17 cellular contexts compared by ENCODE assay signal in the genomic region with DNA sequence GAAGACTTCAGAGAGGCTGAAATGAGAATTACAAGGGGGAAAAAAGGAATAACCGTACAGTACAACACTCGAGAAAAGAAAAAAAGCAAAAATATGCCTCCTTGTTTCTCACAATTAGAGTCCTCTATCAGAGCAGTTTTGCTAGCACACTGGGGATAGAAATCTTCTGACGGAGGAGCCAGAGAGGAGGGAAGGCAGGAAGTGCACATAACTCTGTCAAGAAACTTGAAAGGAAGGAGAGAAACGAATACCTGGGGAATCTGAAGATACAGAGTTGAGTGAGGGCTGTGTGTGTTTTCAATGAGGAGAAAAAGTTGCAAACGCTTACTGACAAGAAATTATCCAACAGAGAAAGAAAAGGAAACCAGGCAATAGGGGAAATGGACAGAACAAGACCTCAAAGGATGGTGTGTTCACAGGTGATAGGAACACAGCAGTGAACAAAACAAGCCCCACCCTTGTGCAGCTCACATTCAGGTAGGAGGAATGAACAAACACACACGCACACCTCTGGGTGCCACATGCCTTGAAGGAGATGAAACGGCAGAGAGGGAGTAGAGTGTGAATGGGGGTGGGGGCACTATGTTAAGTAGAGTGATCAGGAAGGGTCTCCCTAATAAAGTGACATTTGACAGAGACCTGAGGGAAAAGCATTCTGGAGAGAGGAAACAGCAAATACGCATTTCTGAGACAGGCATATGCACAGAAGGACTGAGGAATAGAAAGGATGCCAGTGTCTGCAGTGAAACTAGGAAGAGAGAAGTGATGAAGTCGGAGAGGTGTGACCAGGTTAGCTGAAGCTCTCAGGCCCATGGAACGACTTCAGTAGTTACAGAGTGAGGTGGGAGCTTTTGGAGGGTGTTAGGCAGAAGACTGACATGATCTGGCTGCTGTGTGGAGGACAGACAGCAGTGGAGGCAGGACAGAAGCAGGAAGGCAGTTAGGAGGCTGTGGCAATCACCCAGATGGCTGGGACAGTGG. TPM values are rescaled to one million over a fixed set of nuclear protein-coding genes. Genes with fewer than 3 reads are reported as not detected.
A peak's percentile ranks its signal among the peaks of the same experiment; 100 is the strongest.
DNase-seq lines count a peak whose midpoint lies in the region; ATAC-seq, FAIRE-seq and TF ChIP-seq lines count a peak whose summit lies in the region.
"Had no signal": no experiment of that assay in that cellular context is flagged by ENCODE, and none has a peak within 500 bp of the region (broad histone marks: within the 10 kb centered on the region; RNA-seq: fewer than 3 reads in every experiment).

No MANE protein-coding gene starts in this region.

- no peak for TF ChIP-seq RAD21 in K562 (CRISPR knock-in tag; conservative IDR thresholded peaks at IDR 0.05 in 1 of 2, IDR thresholded peaks at IDR 0.05 in 1 of 2)

- peak overlapping the region; percentile 22; the same call in 1 of the 2 replicates for H3K4me2 ChIP-seq in OCI-LY1 (ENCODE audit: low read length)
- no peak overlapping the region for H3K4me2 ChIP-seq in K562 (ENCODE audit: insufficient read depth, low read length)

- H4K20me1 ChIP-seq in OCI-LY1 (ENCODE audit: insufficient read depth, low read length) (no peaks in the 10 kb centered on the region), K562 (replicated peaks; ENCODE audit: control insufficient read depth, insufficient read depth, low read length) (no peaks in the 10 kb centered on the region)

- H3K27ac Mint-ChIP-seq in activated T-cell treated with anti-CD3 and anti-CD28 coated beads, Interleukin-2, amount 50 U/mL, for 24 hours = peak overlapping the region; percentile 58
- H3K27ac Mint-ChIP-seq in stimulated activated memory B cell treated with anti-CD40 and anti-IgM and Interleukin-4, amounts not matched to agents 10 μg/mL and 1 μg/mL and 100 μg/mL, for 72 hours = peak overlapping the region; percentile 20

- TF ChIP-seq POLR2A in K562 (conservative IDR thresholded peaks at IDR 0.05) = no peak

- intact Hi-C loops in K562 (cut with micrococcal nuclease) = no loop called here

- H3K27me3 ChIP-seq in OCI-LY1 (ENCODE audit: insufficient read depth, low read length) = no peaks in the 10 kb centered on the region
- H3K27me3 ChIP-seq in K562 (ENCODE audit: control insufficient read depth in 2 of 2, insufficient read depth in 2 of 2, low read length in 2 of 2) = no peaks in the 10 kb centered on the region
- H3K27me3 ChIP-seq: vagina had no signal

- H3K36me3 ChIP-seq in OCI-LY1 (ENCODE audit: insufficient read depth, low read length) (peaks cover 13% of the 10 kb centered on the region; the same call in 1 of the 2 replicates), K562 (ENCODE audit: control insufficient read depth, insufficient read depth, low read length) (peaks cover 3% of the 10 kb centered on the region)

- H3K4me3 ChIP-seq in OCI-LY1 (ENCODE audit: low read depth, low read length, poor library complexity, severe bottlenecking) (no peak overlapping the region), K562 (no peak overlapping the region)
- H3K4me3 ChIP-seq: vagina had no signal

- no peak overlapping the region for H3K4me3 Mint-ChIP-seq in activated T-cell treated with anti-CD3 and anti-CD28 coated beads, Interleukin-2, amount 50 U/mL, for 24 hours
- H3K4me3 Mint-ChIP-seq in stimulated activated memory B cell treated with anti-CD40 and anti-IgM and Interleukin-4, amounts not matched to agents 10 μg/mL and 1 μg/mL and 100 μg/mL, for 72 hours = no peak overlapping the region

- no TSS peak for BruUV-seq in K562 (replicated peaks; lab: Mats Ljungman, UMichigan)

- H3K9ac ChIP-seq in OCI-LY1 (ENCODE audit: low read length) = peak overlapping the region; percentile 17; the same call in 1 of the 2 replicates
- no peak overlapping the region for H3K9ac ChIP-seq in K562 (ENCODE audit: insufficient read depth in 1 of 2, low read depth in 2 of 2, low read length in 2 of 2)

- peaks cover 36% of the 10 kb centered on the region for H3K4me1 Mint-ChIP-seq in activated T-cell treated with anti-CD3 and anti-CD28 coated beads, Interleukin-2, amount 50 U/mL, for 24 hours (ENCODE audit: low read depth)
- peaks cover 40% of the 10 kb centered on the region for H3K4me1 Mint-ChIP-seq in stimulated activated memory B cell treated with anti-CD40 and anti-IgM and Interleukin-4, amounts not matched to agents 10 μg/mL and 1 μg/mL and 100 μg/mL, for 72 hours

- no peaks in the 10 kb centered on the region for H3K27me3 Mint-ChIP-seq in activated T-cell treated with anti-CD3 and anti-CD28 coated beads, Interleukin-2, amount 50 U/mL, for 24 hours
- H3K27me3 Mint-ChIP-seq in stimulated activated memory B cell treated with anti-CD40 and anti-IgM and Interleukin-4, amounts not matched to agents 10 μg/mL and 1 μg/mL and 100 μg/mL, for 72 hours = no peaks in the 10 kb centered on the region

- FAIRE-seq in K562 (lab: Jason Lieb, UNC) = no peak

- H3K9me3 Mint-ChIP-seq in activated T-cell treated with anti-CD3 and anti-CD28 coated beads, Interleukin-2, amount 50 U/mL, for 24 hours = no peaks in the 10 kb centered on the region
- H3K9me3 Mint-ChIP-seq in stimulated activated memory B cell treated with anti-CD40 and anti-IgM and Interleukin-4, amounts not matched to agents 10 μg/mL and 1 μg/mL and 100 μg/mL, for 72 hours = no peaks in the 10 kb centered on the region

- no peaks in the 10 kb centered on the region for H3K9me2 ChIP-seq in OCI-LY1 (ENCODE audit: low read depth, low read length)

- in situ Hi-C loops in K562 (cut with MboI) = loop anchor here (10.0 kb wide), 1 partner anchor 200 kb away; no protein-coding TSS in a partner anchor

- POLR2A ChIA-PET in K562 (lab: Yijun Ruan, JAX) = interaction anchor here (0.6 to 2.2 kb wide), 9 partner anchors 9 to 1819 kb away, joined by 3 to 13 read pairs (median 4); no protein-coding TSS in a partner anchor

- no peaks in the 10 kb centered on the region for H3F3A ChIP-seq in OCI-LY1 (ENCODE audit: insufficient read depth, low read length)

- no peak for TF ChIP-seq CTCF in OCI-LY1 (IDR thresholded peaks at IDR 0.05; ENCODE audit: low read length)
- TF ChIP-seq CTCF in K562 (IDR thresholded peaks at IDR 0.05 in 2 of 3, conservative IDR thresholded peaks at IDR 0.05 in 1 of 3; ENCODE audit: insufficient read depth in 2 of 3, low read depth in 1 of 3, low read length in 3 of 3) = no peak

- CTCF ChIA-PET in K562 (lab: Yijun Ruan, JAX; ENCODE audit: low intra/inter-chr PET ratio) = interaction anchor here (0.6 kb wide), 1 partner anchor 93 kb away, joined by 5 read pairs; no protein-coding TSS in a partner anchor

- peak; percentile 20; the same call in 2 of the 3 replicates for ATAC-seq in K562
- ATAC-seq in stimulated activated memory B cell treated with anti-CD40 and anti-IgM and Interleukin-4, amounts not matched to agents 10 μg/mL and 1 μg/mL and 100 μg/mL, for 72 hours = peak; percentile 71
- ATAC-seq in HG02840 (IDR thresholded peaks at IDR 0.05; ENCODE audit: low FRiP score, unreplicated experiment) = no peak
- ATAC-seq in GM21528 (IDR thresholded peaks at IDR 0.05; ENCODE audit: low FRiP score, unreplicated experiment) = no peak
- ATAC-seq in GM18873 (IDR thresholded peaks at IDR 0.05; ENCODE audit: low FRiP score, unreplicated experiment) = no peak

- H3K9me1 ChIP-seq in K562 (ENCODE audit: control insufficient read depth, insufficient read depth, low read length) = no peaks in the 10 kb centered on the region

- no peak for DNase-seq in activated T-cell treated with anti-CD3 and anti-CD28 coated beads, Interleukin-2, amount 50 U/mL, for 24 hours
- DNase-seq in activated T-cell treated with anti-CD3 and anti-CD28 coated beads for 4 hours (no peak), K562 (ENCODE audit: extremely low read depth in 1 of 4, low spot score in 3 of 4) (no peak)
- DNase-seq: activated CD4-positive, CD25-positive, alpha-beta regulatory T cell treated with anti-CD3 and anti-CD28 coated beads, Interleukin-2, amount 50 U/mL, for 72 hours; activated gamma-delta T cell treated with Interleukin-2 at 50 U/mL for 16 hours; foreskin melanocyte; mammary epithelial cell; NCI-H1436 treated with DMSO at 0.1 percent for 48 hours; NCI-H446 treated with DMSO at 0.1 percent for 48 hours; nucleus accumbens had no signal

- 48% methylated on average over 10 of the region's 10 CpGs for WGBS in K562 (ENCODE audit: insufficient coverage, low coverage, missing lambda C conversion rate)

- H3K79me2 ChIP-seq in OCI-LY1 (ENCODE audit: insufficient read depth, low read length) (no peaks in the 10 kb centered on the region), K562 (ENCODE audit: control insufficient read depth, insufficient read depth, low read length) (no peaks in the 10 kb centered on the region)

- H3K27ac ChIP-seq in OCI-LY1 (ENCODE audit: low read depth, low read length, poor library complexity, severe bottlenecking) (peak overlapping the region; percentile 25), K562 (ENCODE audit: extremely low read depth, low read depth, low read length) (no peak overlapping the region)
- H3K27ac ChIP-seq: HL-60, vagina had no signal

- peaks cover 36% of the 10 kb centered on the region for H3K36me3 Mint-ChIP-seq in activated T-cell treated with anti-CD3 and anti-CD28 coated beads, Interleukin-2, amount 50 U/mL, for 24 hours (ENCODE audit: low read depth)
- peaks cover 45% of the 10 kb centered on the region for H3K36me3 Mint-ChIP-seq in stimulated activated memory B cell treated with anti-CD40 and anti-IgM and Interleukin-4, amounts not matched to agents 10 μg/mL and 1 μg/mL and 100 μg/mL, for 72 hours

- H3K4me1 ChIP-seq in OCI-LY1 (ENCODE audit: insufficient read depth, low read length, severe bottlenecking) (peaks cover 30% of the 10 kb centered on the region), K562 (replicated peaks in 1 of 2; ENCODE audit: control insufficient read depth in 2 of 2, insufficient read depth in 2 of 2, low read length in 2 of 2) (peaks cover 0 to 9% of the 10 kb centered on the region in 2 experiments; a peak in 2 of 5 replicates)
- H3K4me1 ChIP-seq: vagina had no signal

- no peaks in the 10 kb centered on the region for H3K9me3 ChIP-seq in OCI-LY1 (ENCODE audit: low read length)
- H3K9me3 ChIP-seq in K562 (replicated peaks; ENCODE audit: control insufficient read depth, insufficient read depth, low read depth, low read length) = no peaks in the 10 kb centered on the region
- H3K9me3 ChIP-seq: vagina had no signal

- no peak overlapping the region for H2AFZ ChIP-seq in OCI-LY1 (ENCODE audit: low read length)
- H2AFZ ChIP-seq in K562 (ENCODE audit: low read depth, low read length) = no peak overlapping the region

- TF ChIP-seq EP300 in K562 (IDR thresholded peaks at IDR 0.05; ENCODE audit: low read length) = no peak

RNA-seq across cellular contexts. Expression of a gene that starts 46.7 kb away (rescaled TPM):
- 0.46 and 1.2 TPM in 2 replicates for total RNA-seq in K562 (2011; cell fraction: chromatin; rRNA removed; ENCODE audit: low replicate concordance)
- total RNA-seq in K562 (2011; cell fraction: nucleolus; rRNA removed) = 0.67 and 0.79 TPM in 2 replicates
- total RNA-seq in K562 (2011; cell fraction: nucleoplasm; rRNA removed) = 0.59 and 1.1 TPM in 2 replicates
- total RNA-seq in K562 (2014; rRNA removed) (0.04 and 0.82 TPM in 2 replicates), K562 (2014; rRNA removed; fragmentation: Illumina TruSeq; extraction: Trizol) (0.11 and 0.38 TPM in 2 replicates), K562 (2015; rRNA removed; fragmentation: Illumina TruSeq; extraction: Trizol) (0.11 and 0.19 TPM in 2 replicates), K562 (2021) (0.63 and 0.86 TPM in 2 replicates)
- polyA plus RNA-seq in K562 (2011; rRNA removed) (0.04 and 0.09 TPM in 2 replicates), K562 (2014; fragmentation: Illumina TruSeq; extraction: Trizol) (0.08 and 0.09 TPM in 2 replicates), K562 (2014; fragmentation: Nextera tagmentation; extraction: Ambion mirVana) (not detected), K562 (2014; rRNA removed) (0.12 and 0.52 TPM in 2 replicates)
- 0.04 and 0.31 TPM in 2 replicates for polyA plus RNA-seq in K562 (2011; cell fraction: cytosol; rRNA removed)
- polyA plus RNA-seq in K562 (2011; cell fraction: nucleus; rRNA removed) = 0.30 and 0.63 TPM in 2 replicates
- 0.17 and 0.46 TPM in 2 replicates for polyA plus RNA-seq in K562 (2012)
- polyA minus RNA-seq in K562 (2011; rRNA and poly(A)+ RNA removed) = 0.04 and 0.18 TPM in 2 replicates
- polyA minus RNA-seq in K562 (2011; cell fraction: cytosol; rRNA and poly(A)+ RNA removed) = not detected in 2 replicates
- 0.27 and 0.44 TPM in 2 replicates for polyA minus RNA-seq in K562 (2011; cell fraction: nucleus; rRNA and poly(A)+ RNA removed)

Comparison
In these comparisons a context has a peak if more than half of its experiments do, and no peak if none do; other contexts are left out.
1. ATAC-seq: peak in K562 (single experiment) and stimulated activated memory B cell treated with anti-CD40 and anti-IgM and Interleukin-4, amounts not matched to agents 10 μg/mL and 1 μg/mL and 100 μg/mL, for 72 hours (single experiment); none in HG02840 (single experiment), GM21528 (single experiment) and GM18873 (single experiment).